In genomic region chr15:59792359-59792758, GRCh38 we compare ENCODE assay signal across 11 cellular contexts.
DNase-seq lines count a peak whose midpoint lies in the region; ATAC-seq lines count a peak whose summit lies in the region.
"Had no signal": no experiment of that assay in that cellular context is flagged by ENCODE, and none has a peak within 500 bp of the region (broad histone marks: within the 10 kb centered on the region; RNA-seq: fewer than 3 reads in every experiment).

No MANE protein-coding gene starts in this region.

- H3K36me3 Mint-ChIP-seq in activated naive CD4-positive, alpha-beta T cell treated with anti-CD3 and anti-CD28 coated beads for 36 hours (ENCODE audit: low read depth), result no peaks in the 10 kb centered on the region
- H3K36me3 Mint-ChIP-seq in activated T-helper 17 cell treated with anti-CD3 and anti-CD28 coated beads, Interleukin-2, amount 50 U/mL, for 72 hours (ENCODE audit: low read depth), result no peaks in the 10 kb centered on the region
- H3K36me3 Mint-ChIP-seq in stimulated activated effector memory CD8-positive, alpha-beta T cell treated with anti-CD3 and anti-CD28 coated beads, Interleukin-12 subunit alpha, Interleukin-12 subunit beta, amount 100 ng/mL, for 72 hours, result no peaks in the 10 kb centered on the region
- H3K36me3 Mint-ChIP-seq: activated naive CD4-positive, alpha-beta T cell treated with anti-CD3 and anti-CD28 coated beads, Interleukin-2, amount 50 U/mL, for 72 hours had no signal

- no peak overlapping the region for H3K4me3 Mint-ChIP-seq in activated naive CD4-positive, alpha-beta T cell treated with anti-CD3 and anti-CD28 coated beads for 36 hours
- peak overlapping the region; percentile 63 for H3K4me3 Mint-ChIP-seq in activated T-helper 17 cell treated with anti-CD3 and anti-CD28 coated beads, Interleukin-2, amount 50 U/mL, for 72 hours
- peak overlapping the region; percentile 37 for H3K4me3 Mint-ChIP-seq in stimulated activated effector memory CD8-positive, alpha-beta T cell treated with anti-CD3 and anti-CD28 coated beads, Interleukin-12 subunit alpha, Interleukin-12 subunit beta, amount 100 ng/mL, for 72 hours

- H3K27me3 Mint-ChIP-seq in activated naive CD4-positive, alpha-beta T cell treated with anti-CD3 and anti-CD28 coated beads for 36 hours (ENCODE audit: low read depth), result no peaks in the 10 kb centered on the region
- H3K27me3 Mint-ChIP-seq in activated T-helper 17 cell treated with anti-CD3 and anti-CD28 coated beads, Interleukin-2, amount 50 U/mL, for 72 hours, result no peaks in the 10 kb centered on the region

- no peak overlapping the region for H3K27ac Mint-ChIP-seq in activated naive CD4-positive, alpha-beta T cell treated with anti-CD3 and anti-CD28 coated beads for 36 hours
- H3K27ac Mint-ChIP-seq in activated T-helper 17 cell treated with anti-CD3 and anti-CD28 coated beads, Interleukin-2, amount 50 U/mL, for 72 hours, result no peak overlapping the region
- no peak overlapping the region for H3K27ac Mint-ChIP-seq in stimulated activated effector memory CD8-positive, alpha-beta T cell treated with anti-CD3 and anti-CD28 coated beads, Interleukin-12 subunit alpha, Interleukin-12 subunit beta, amount 100 ng/mL, for 72 hours

- intact Hi-C loops in activated naive CD4-positive, alpha-beta T cell treated with anti-CD3 and anti-CD28 coated beads for 36 hours (cut with micrococcal nuclease), result loop anchor here (10.0 kb wide), 1 partner anchor 98 kb away; no protein-coding TSS in a partner anchor

- peak; percentile 49 for DNase-seq in activated naive CD4-positive, alpha-beta T cell treated with anti-CD3 and anti-CD28 coated beads for 36 hours
- DNase-seq in activated naive CD4-positive, alpha-beta T cell treated with anti-CD3 and anti-CD28 coated beads, Interleukin-2, amount 50 U/mL, for 16 hours, result no peak
- DNase-seq in NCI-H510A (lab: John Stamatoyannopoulos, UW), result peak; percentile 67
- no peak for DNase-seq in stimulated activated effector memory CD8-positive, alpha-beta T cell treated with anti-CD3 and anti-CD28 coated beads, Interleukin-12 subunit alpha, Interleukin-12 subunit beta, amount 100 ng/mL, for 72 hours (ENCODE audit: low spot score in 2 of 2)
- no peak for DNase-seq in T1000 (lab: John Stamatoyannopoulos, UW)
- DNase-seq: dermis blood vessel endothelial cell, NCI-H187 had no signal

- no peak for ATAC-seq in activated T-helper 17 cell treated with anti-CD3 and anti-CD28 coated beads, Interleukin-2, amount 50 U/mL, for 72 hours (replicated peaks)
- no peak for ATAC-seq in stimulated activated effector memory CD8-positive, alpha-beta T cell treated with anti-CD3 and anti-CD28 coated beads, Interleukin-12 subunit alpha, Interleukin-12 subunit beta, amount 100 ng/mL, for 72 hours
- ATAC-seq in GM21367 (IDR thresholded peaks at IDR 0.05; ENCODE audit: unreplicated experiment), result no peak
- ATAC-seq: sciatic nerve had no signal

- H3K9me3 Mint-ChIP-seq in activated naive CD4-positive, alpha-beta T cell treated with anti-CD3 and anti-CD28 coated beads for 36 hours, result no peaks in the 10 kb centered on the region
- no peaks in the 10 kb centered on the region for H3K9me3 Mint-ChIP-seq in activated T-helper 17 cell treated with anti-CD3 and anti-CD28 coated beads, Interleukin-2, amount 50 U/mL, for 72 hours
- no peaks in the 10 kb centered on the region for H3K9me3 Mint-ChIP-seq in stimulated activated effector memory CD8-positive, alpha-beta T cell treated with anti-CD3 and anti-CD28 coated beads, Interleukin-12 subunit alpha, Interleukin-12 subunit beta, amount 100 ng/mL, for 72 hours

- peaks cover 52% of the 10 kb centered on the region for H3K4me1 Mint-ChIP-seq in activated naive CD4-positive, alpha-beta T cell treated with anti-CD3 and anti-CD28 coated beads for 36 hours (ENCODE audit: low read depth)
- H3K4me1 Mint-ChIP-seq in activated T-helper 17 cell treated with anti-CD3 and anti-CD28 coated beads, Interleukin-2, amount 50 U/mL, for 72 hours, result peaks cover 26% of the 10 kb centered on the region
- peaks cover 21% of the 10 kb centered on the region for H3K4me1 Mint-ChIP-seq in stimulated activated effector memory CD8-positive, alpha-beta T cell treated with anti-CD3 and anti-CD28 coated beads, Interleukin-12 subunit alpha, Interleukin-12 subunit beta, amount 100 ng/mL, for 72 hours

- CTCF ChIA-PET in activated naive CD4-positive, alpha-beta T cell treated with anti-CD3 and anti-CD28 coated beads for 36 hours (lab: Charles Lee), result interaction anchor here (1.0 kb wide), 1 partner anchor 14 kb away, joined by 5 read pairs; no protein-coding TSS in a partner anchor

Comparison
In these comparisons a context has a peak if more than half of its experiments do, and no peak if none do; other contexts are left out.
1. DNase-seq: peak in activated naive CD4-positive, alpha-beta T cell treated with anti-CD3 and anti-CD28 coated beads for 36 hours (single experiment) and NCI-H510A (single experiment); none in activated naive CD4-positive, alpha-beta T cell treated with anti-CD3 and anti-CD28 coated beads, Interleukin-2, amount 50 U/mL, for 16 hours (single experiment), stimulated activated effector memory CD8-positive, alpha-beta T cell treated with anti-CD3 and anti-CD28 coated beads, Interleukin-12 subunit alpha, Interleukin-12 subunit beta, amount 100 ng/mL, for 72 hours (0 of 2) and T1000 (single experiment).